Comparison of ENCODE assay signal across 15 cellular contexts in genomic region chr7:44755698-44756627, GRCh38. TPM values are rescaled to one million over a fixed set of nuclear protein-coding genes. Genes with fewer than 3 reads are reported as not detected.
A peak's percentile ranks its signal among the peaks of the same experiment; 100 is the strongest.
DNase-seq lines count a peak whose midpoint lies in the region; ATAC-seq and TF ChIP-seq lines count a peak whose summit lies in the region.
"Had no signal": no experiment of that assay in that cellular context is flagged by ENCODE, and none has a peak within 500 bp of the region (broad histone marks: within the 10 kb centered on the region; RNA-seq: fewer than 3 reads in every experiment).

No MANE protein-coding gene starts in this region.

- CTCF ChIA-PET in CD4-positive, alpha-beta memory T cell (lab: Charles Lee; ENCODE audit: partially characterized antibody): no interaction called here

- H3K9me3 Mint-ChIP-seq in CD4-positive, alpha-beta memory T cell: no peaks in the 10 kb centered on the region
- H3K9me3 Mint-ChIP-seq: CD8-positive, alpha-beta T cell; natural killer cell treated with Interleukin-12 subunit alpha and Interleukin-12 subunit beta and Interleukin-15 and Interleukin-18, amount 100 ng/mL, for 72 hours; T-helper 2 cell treated with Interferon-gamma antibody and Interleukin-4, amounts not matched to agents 5 μg/mL and 100 μg/mL, for 36 hours had no signal

- no peaks in the 10 kb centered on the region for H3F3A ChIP-seq in Loucy (ENCODE audit: low read depth)

- H3K4me2 ChIP-seq in Loucy (ENCODE audit: low read depth, low read length, poor library complexity, severe bottlenecking): peak overlapping the region; percentile 5

- intact Hi-C loops in CD4-positive, alpha-beta memory T cell (cut with micrococcal nuclease): no loop called here

- no peaks in the 10 kb centered on the region for H3K27me3 ChIP-seq in CD4-positive, alpha-beta memory T cell (ENCODE audit: insufficient read depth, low read length)
- no peaks in the 10 kb centered on the region for H3K27me3 ChIP-seq in Loucy (ENCODE audit: insufficient read depth, low read length, poor library complexity, severe bottlenecking)

- H3K27ac ChIP-seq in CD4-positive, alpha-beta memory T cell (ENCODE audit: low read depth, low read length): peak overlapping the region; percentile 23
- peak overlapping the region in 13 of 21 experiments; percentile 5 to 76 (median 54) for H3K27ac ChIP-seq in skin epidermis

- H3K79me2 ChIP-seq in Loucy (ENCODE audit: insufficient read depth, low read length): peaks cover 48% of the 10 kb centered on the region

- peaks cover 45% of the 10 kb centered on the region for H3K4me1 ChIP-seq in CD4-positive, alpha-beta memory T cell (ENCODE audit: insufficient read depth, low read length)
- H3K4me1 ChIP-seq in Loucy (ENCODE audit: insufficient read depth, low read length, poor library complexity, severe bottlenecking): peaks cover 16% of the 10 kb centered on the region

- no peak overlapping the region for H3K4me3 Mint-ChIP-seq in CD4-positive, alpha-beta memory T cell
- H3K4me3 Mint-ChIP-seq: CD8-positive, alpha-beta T cell; natural killer cell treated with Interleukin-12 subunit alpha and Interleukin-12 subunit beta and Interleukin-15 and Interleukin-18, amount 100 ng/mL, for 72 hours; T-helper 2 cell treated with Interferon-gamma antibody and Interleukin-4, amounts not matched to agents 5 μg/mL and 100 μg/mL, for 36 hours had no signal

- TF ChIP-seq CTCF in Loucy (conservative IDR thresholded peaks at IDR 0.05; ENCODE audit: low read length): no peak

- H2AFZ ChIP-seq in Loucy (ENCODE audit: low read length): no peak overlapping the region

- H4K20me1 ChIP-seq in Loucy (ENCODE audit: insufficient read depth, low read length, poor library complexity, severe bottlenecking): peaks cover 4% of the 10 kb centered on the region

- no peak for DNase-seq in CD4-positive, alpha-beta memory T cell
- DNase-seq in iPS-NIHi11 (ENCODE audit: low spot score) (peak; percentile 4), NCI-H1930 (lab: John Stamatoyannopoulos, UW) (no peak)
- DNase-seq: activated CD4-positive, alpha-beta T cell treated with anti-CD3 and anti-CD28 coated beads, Interleukin-2, amount 50 U/mL, for 48 hours; activated effector memory CD4-positive, alpha-beta T cell treated with anti-CD3 and anti-CD28 coated beads, Interleukin-2, amount 50 U/mL, for 16 hours; CD8-positive, alpha-beta T cell; MM.1S; NCI-H446 treated with DMSO at 0.1 percent for 48 hours had no signal

- H3K4me3 ChIP-seq in CD4-positive, alpha-beta memory T cell (ENCODE audit: low read length in 2 of 2): no peak overlapping the region
- no peak overlapping the region for H3K4me3 ChIP-seq in Loucy (ENCODE audit: low read length, poor library complexity, severe bottlenecking)
- H3K4me3 ChIP-seq in skin epidermis: no peak overlapping the region

- peaks cover 5 to 26% of the 10 kb centered on the region in 2 donors for H3K36me3 Mint-ChIP-seq in CD4-positive, alpha-beta memory T cell
- H3K36me3 Mint-ChIP-seq: natural killer cell treated with Interleukin-12 subunit alpha and Interleukin-12 subunit beta and Interleukin-15 and Interleukin-18, amount 100 ng/mL, for 72 hours had no signal

- peaks cover 36% of the 10 kb centered on the region for H3K36me3 ChIP-seq in CD4-positive, alpha-beta memory T cell (ENCODE audit: insufficient read depth, low read length)
- H3K36me3 ChIP-seq in Loucy (ENCODE audit: insufficient read depth, low read length): peaks cover 34% of the 10 kb centered on the region; the same call in 1 of the 2 replicates

- no peaks in the 10 kb centered on the region for H3K9me2 ChIP-seq in Loucy (replicated peaks; ENCODE audit: low read depth, low read length)

- POLR2A ChIA-PET in CD4-positive, alpha-beta memory T cell (lab: Charles Lee; ENCODE audit: partially characterized antibody): interaction anchor here (1.0 kb wide), 1 partner anchor 8 kb away, joined by 3 read pairs; no protein-coding TSS in a partner anchor

- H3K9ac ChIP-seq in Loucy (ENCODE audit: low read depth, low read length, poor library complexity, severe bottlenecking): peak overlapping the region; percentile 44

- H3K27me3 Mint-ChIP-seq in CD4-positive, alpha-beta memory T cell: no peaks in the 10 kb centered on the region
- H3K27me3 Mint-ChIP-seq: natural killer cell treated with Interleukin-12 subunit alpha and Interleukin-12 subunit beta and Interleukin-15 and Interleukin-18, amount 100 ng/mL, for 72 hours had no signal

- peak overlapping the region in 2 of 7 donors; percentile 68 to 70 for H3K27ac Mint-ChIP-seq in CD4-positive, alpha-beta memory T cell
- H3K27ac Mint-ChIP-seq: CD8-positive, alpha-beta T cell; T-helper 2 cell treated with Interferon-gamma antibody and Interleukin-4, amounts not matched to agents 5 μg/mL and 100 μg/mL, for 36 hours had no signal

- ATAC-seq in HG02798 (IDR thresholded peaks at IDR 0.05; ENCODE audit: poor library complexity, unreplicated experiment) (no peak), GM19023 (IDR thresholded peaks at IDR 0.05; ENCODE audit: unreplicated experiment) (no peak), GM18517 (IDR thresholded peaks at IDR 0.05; ENCODE audit: unreplicated experiment) (no peak)
- ATAC-seq: CD8-positive, alpha-beta T cell; natural killer cell treated with Interleukin-12 subunit alpha and Interleukin-12 subunit beta and Interleukin-15 and Interleukin-18, amount 100 ng/mL, for 72 hours had no signal

- H3K9me3 ChIP-seq in CD4-positive, alpha-beta memory T cell (ENCODE audit: control insufficient read depth in 1 of 2, low read length in 2 of 2): no peaks in the 10 kb centered on the region
- no peaks in the 10 kb centered on the region for H3K9me3 ChIP-seq in Loucy (ENCODE audit: insufficient read depth, low read depth, low read length)

- H3K4me1 Mint-ChIP-seq in CD4-positive, alpha-beta memory T cell: peaks cover 20 to 46% (median 26%) of the 10 kb centered on the region in 4 donors

RNA-seq across cellular contexts. Expression of gene ZMIZ2, which starts 7.3 kb away (rescaled TPM):
- total RNA-seq in CD4-positive, alpha-beta memory T cell: 100 to 1,000 TPM; 169 to 170 TPM
- polyA plus RNA-seq in CD4-positive, alpha-beta memory T cell: 10 to 100 TPM in 1 of 2 donors, 1 to 10 TPM in 1; 1.1 to 12.1 TPM

RNA-seq across cellular contexts. Expression of gene PPIA, which starts 40.5 kb away (rescaled TPM):
- 100 to 1,000 TPM; 677 to 707 TPM for total RNA-seq in CD4-positive, alpha-beta memory T cell
- polyA plus RNA-seq in CD4-positive, alpha-beta memory T cell: 1,000 to 10,000 TPM; 2,815 to 3,590 TPM
